In genomic region chr5:75156585-75156984, GRCh38 we compare ENCODE assay signal across 14 cellular contexts.
DNase-seq lines count a peak whose midpoint lies in the region; ATAC-seq and TF ChIP-seq lines count a peak whose summit lies in the region.
"Had no signal": no experiment of that assay in that cellular context is flagged by ENCODE, and none has a peak within 500 bp of the region (broad histone marks: within the 10 kb centered on the region; RNA-seq: fewer than 3 reads in every experiment).

No MANE protein-coding gene starts in this region.

- no peak overlapping the region for H3K4me3 Mint-ChIP-seq in type B pancreatic cell

- no TSS peak for BruUV-seq in OCI-LY7 (replicated peaks; lab: Mats Ljungman, UMichigan)

- intact Hi-C loops in OCI-LY7 (cut with micrococcal nuclease; ENCODE audit: unreplicated experiment), result no loop called here

- H4K20me1 ChIP-seq in SK-N-SH (ENCODE audit: insufficient read depth), result no peaks in the 10 kb centered on the region
- H4K20me1 ChIP-seq in OCI-LY7 (ENCODE audit: insufficient read depth, low read length), result no peaks in the 10 kb centered on the region

- H3K4me1 ChIP-seq in SK-N-SH (ENCODE audit: control insufficient read depth in 1 of 2, insufficient read depth in 2 of 2, low read depth in 1 of 2, low read length in 1 of 2) (no peaks in the 10 kb centered on the region), OCI-LY7 (ENCODE audit: insufficient read depth, low read length, poor library complexity, severe bottlenecking) (no peaks in the 10 kb centered on the region)
- H3K4me1 ChIP-seq: ascending aorta, parathyroid adenoma had no signal

- H3K27me3 Mint-ChIP-seq in type B pancreatic cell, result no peaks in the 10 kb centered on the region

- H3K9me2 ChIP-seq in SK-N-SH, result no peaks in the 10 kb centered on the region
- no peaks in the 10 kb centered on the region for H3K9me2 ChIP-seq in OCI-LY7 (ENCODE audit: insufficient read depth, low read length)

- no peak for DNase-seq in SK-N-SH
- DNase-seq in OCI-LY7 (ENCODE audit: low spot score), result no peak
- peak; percentile 7 to 8 for DNase-seq in erythroblast (lab: John Stamatoyannopoulos, UW)
- DNase-seq in type B pancreatic cell (ENCODE audit: extremely low spot score, unreplicated experiment), result no peak
- DNase-seq in stimulated activated CD4-positive, alpha-beta T cell treated with anti-CD3 and anti-CD28 coated beads, Interleukin-12 subunit alpha, Interleukin-12 subunit beta, amount 100 ng/mL, for 4 hours, result no peak
- DNase-seq in SKM-1 treated with dmso at 0.1 percent for 144 hours (lab: John Stamatoyannopoulos, UW; ENCODE audit: unreplicated experiment), result no peak
- DNase-seq in medulla oblongata (ENCODE audit: extremely low spot score), result no peak
- DNase-seq: activated CD4-positive, alpha-beta T cell treated with anti-CD3 and anti-CD28 coated beads for 48 hours; effector memory CD4-positive, alpha-beta T cell; GDM1; hippocampal formation had no signal

- TF ChIP-seq POLR2A in erythroblast (IDR thresholded peaks at IDR 0.05; ENCODE audit: low read length), result no peak

- peak; percentile 45 for TF ChIP-seq RAD21 in SK-N-SH (IDR thresholded peaks at IDR 0.05; ENCODE audit: low read length)

- no peaks in the 10 kb centered on the region for H3K27me3 ChIP-seq in SK-N-SH (ENCODE audit: insufficient read depth)
- H3K27me3 ChIP-seq: ascending aorta had no signal

- no peaks in the 10 kb centered on the region for H3K4me1 Mint-ChIP-seq in type B pancreatic cell (ENCODE audit: unreplicated experiment)

- no peak overlapping the region for H2AFZ ChIP-seq in SK-N-SH (ENCODE audit: low read depth)
- H2AFZ ChIP-seq in OCI-LY7 (ENCODE audit: low read length), result no peak overlapping the region
- H2AFZ ChIP-seq: parathyroid adenoma had no signal

- H3K9me3 ChIP-seq in SK-N-SH, result 0 out of 2 replicates have a peak, but pooled peaks cover 5% of the 10 kb centered on the region
- H3K9me3 ChIP-seq in OCI-LY7 (ENCODE audit: low read length), result 0 out of 2 replicates have a peak, but pooled peaks cover 4% of the 10 kb centered on the region

- H3F3A ChIP-seq in SK-N-SH (replicated peaks; ENCODE audit: insufficient read depth), result no peaks in the 10 kb centered on the region

- no peaks in the 10 kb centered on the region for H3K79me2 ChIP-seq in SK-N-SH (ENCODE audit: insufficient read depth)
- H3K79me2 ChIP-seq in OCI-LY7 (ENCODE audit: insufficient read depth, low read depth, low read length), result no peaks in the 10 kb centered on the region
- H3K79me2 ChIP-seq: parathyroid adenoma had no signal

- POLR2A ChIA-PET in SK-N-SH (lab: Yijun Ruan, JAX), result no interaction called here
- POLR2A ChIA-PET in OCI-LY7 (lab: Charles Lee), result no interaction called here

- no peaks in the 10 kb centered on the region for H3K36me3 Mint-ChIP-seq in type B pancreatic cell

- H3K27ac ChIP-seq in SK-N-SH (ENCODE audit: low read depth in 2 of 2, low read length in 1 of 2) (no peak overlapping the region), OCI-LY7 (ENCODE audit: low read depth, low read length, poor library complexity, severe bottlenecking) (no peak overlapping the region)
- H3K27ac ChIP-seq: ascending aorta, parathyroid adenoma had no signal

- no peak for ATAC-seq in SK-N-SH treated with all-trans-retinoic acid at 6 μM for 48 hours

- no peak overlapping the region for H3K27ac Mint-ChIP-seq in type B pancreatic cell

- peaks cover 10% of the 10 kb centered on the region for H3K9me3 Mint-ChIP-seq in type B pancreatic cell

- H3K4me2 ChIP-seq in SK-N-SH, result no peak overlapping the region
- H3K4me2 ChIP-seq in OCI-LY7 (ENCODE audit: low read length), result no peak overlapping the region

- no peak for TF ChIP-seq EP300 in SK-N-SH (IDR thresholded peaks at IDR 0.05; ENCODE audit: borderline replicate concordance in 1 of 2, low read depth in 1 of 2, low read length in 1 of 2)

- no peaks in the 10 kb centered on the region for H3K36me3 ChIP-seq in SK-N-SH (replicated peaks in 1 of 2; ENCODE audit: control insufficient read depth in 1 of 2, insufficient read depth in 2 of 2, low read length in 1 of 2)
- H3K36me3 ChIP-seq in OCI-LY7 (ENCODE audit: insufficient read depth, low read length), result no peaks in the 10 kb centered on the region
- H3K36me3 ChIP-seq: ascending aorta had no signal

- peak; percentile 21 for TF ChIP-seq CTCF in SK-N-SH (IDR thresholded peaks at IDR 0.05)
- TF ChIP-seq CTCF in OCI-LY7 (conservative IDR thresholded peaks at IDR 0.05; ENCODE audit: low read length), result 0 out of 2 replicates have a peak, but pooled peaks have one; percentile 14
- peak; percentile 34 for TF ChIP-seq CTCF in type B pancreatic cell (conservative IDR thresholded peaks at IDR 0.05)

- no peak overlapping the region for H3K9ac ChIP-seq in SK-N-SH
- H3K9ac ChIP-seq: parathyroid adenoma had no signal

- H3K4me3 ChIP-seq in SK-N-SH (ENCODE audit: low read depth in 2 of 2, low read length in 1 of 2), result no peak overlapping the region
- no peak overlapping the region for H3K4me3 ChIP-seq in OCI-LY7 (ENCODE audit: low read depth, low read length, poor library complexity, severe bottlenecking)
- H3K4me3 ChIP-seq: ascending aorta had no signal

- CTCF ChIA-PET in SK-N-SH (lab: Yijun Ruan, JAX), result interaction anchor here (0.7 kb wide), 2 partner anchors 13 to 49 kb away, joined by 3 to 4 read pairs; no protein-coding TSS in a partner anchor
- CTCF ChIA-PET in OCI-LY7 (lab: Charles Lee; ENCODE audit: unreplicated experiment), result no interaction called here

TF ChIP-seq in SK-N-SH, 30 proteins besides CTCF, POLR2A, EP300 and RAD21 (continues in another document):
- no peak for TF ChIP-seq ZBTB33 (IDR thresholded peaks at IDR 0.05; ENCODE audit: borderline replicate concordance, low read depth)
- no peak for TF ChIP-seq IRF3 (IDR thresholded peaks at IDR 0.05; ENCODE audit: low read depth, low read length)
- no peak for TF ChIP-seq NFIC (IDR thresholded peaks at IDR 0.05; ENCODE audit: borderline replicate concordance)
- no peak for TF ChIP-seq FOXJ3 (CRISPR knock-in tag; IDR thresholded peaks at IDR 0.05)
- no peak for TF ChIP-seq ELF1 (IDR thresholded peaks at IDR 0.05)
- TF ChIP-seq RXRA (IDR thresholded peaks at IDR 0.05; ENCODE audit: borderline replicate concordance, low read depth), result no peak
- no peak for TF ChIP-seq SIN3A (IDR thresholded peaks at IDR 0.05; ENCODE audit: borderline replicate concordance, low read depth, low read length)

TF ChIP-seq in SK-N-SH treated with all-trans-retinoic acid at 6 μM for 48 hours, 23 proteins besides CTCF, POLR2A, EP300 and RAD21 (continues in another document):
- TF ChIP-seq GLIS3 (CRISPR knock-in tag; IDR thresholded peaks at IDR 0.05) (no peak), ZNF70 (CRISPR knock-in tag; IDR thresholded peaks at IDR 0.05) (no peak), BACH2 (CRISPR knock-in tag; IDR thresholded peaks at IDR 0.05; ENCODE audit: borderline replicate concordance) (no peak), ZNF8 (CRISPR knock-in tag; IDR thresholded peaks at IDR 0.05) (no peak), TSHZ2 (CRISPR knock-in tag; IDR thresholded peaks at IDR 0.05) (no peak), POU6F1 (CRISPR knock-in tag; IDR thresholded peaks at IDR 0.05; ENCODE audit: borderline replicate concordance, low read depth) (no peak), ZC3H10 (CRISPR knock-in tag; IDR thresholded peaks at IDR 0.05) (no peak), TOX (CRISPR knock-in tag; IDR thresholded peaks at IDR 0.05; ENCODE audit: borderline replicate concordance) (no peak), SNAI2 (CRISPR knock-in tag; IDR thresholded peaks at IDR 0.05) (no peak)

Comparison
In these comparisons a context has a peak if more than half of its experiments do, and no peak if none do; other contexts are left out.
1. DNase-seq: peak in erythroblast (2 of 2); none in SK-N-SH (single experiment), OCI-LY7 (single experiment), type B pancreatic cell (single experiment), stimulated activated CD4-positive, alpha-beta T cell treated with anti-CD3 and anti-CD28 coated beads, Interleukin-12 subunit alpha, Interleukin-12 subunit beta, amount 100 ng/mL, for 4 hours (single experiment), SKM-1 treated with dmso at 0.1 percent for 144 hours (single experiment) and medulla oblongata (single experiment).
2. Peak in every context shown above with its lines, with median percentiles within 50 percentile points of each other: CTCF ChIP-seq.